Comparison of ENCODE assay signal across 1 cellular context in the genomic region with DNA sequence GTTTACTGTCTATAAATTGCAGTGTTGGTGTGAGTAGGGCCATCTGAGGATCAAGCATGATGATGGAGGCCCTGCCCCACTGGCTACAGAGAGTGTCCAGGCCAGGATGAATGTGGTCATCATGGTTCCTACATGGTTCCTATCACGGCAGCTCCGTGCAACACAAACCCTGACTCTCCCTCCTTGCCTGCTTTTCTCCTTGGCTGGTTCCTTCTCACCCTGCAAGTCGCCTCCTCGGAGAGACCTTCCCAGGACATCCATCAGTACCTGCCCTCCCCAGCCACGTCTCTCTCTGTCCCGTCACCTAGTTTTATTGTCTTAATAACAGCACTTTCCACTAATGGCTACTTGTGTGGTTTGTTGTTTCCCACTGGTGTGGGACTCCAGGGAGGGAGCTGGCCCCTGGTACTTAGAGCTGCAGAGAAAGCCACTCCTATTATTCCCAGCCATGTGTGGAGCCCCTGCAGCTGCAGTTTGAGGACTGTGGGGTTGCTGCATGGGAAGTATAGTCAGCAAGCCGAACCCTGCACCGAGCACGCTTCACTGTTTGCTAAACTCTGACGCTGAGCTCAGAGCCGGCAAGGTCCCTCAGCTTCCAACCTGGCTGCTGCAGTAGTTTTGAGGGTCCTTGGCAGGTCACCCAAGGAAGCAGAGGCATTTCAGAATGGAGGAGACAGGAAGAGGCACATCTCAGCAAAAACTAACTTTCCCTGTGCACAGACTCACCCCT.
TF ChIP-seq lines count a peak whose summit lies in the region.

No MANE protein-coding gene starts in this region.

TF ChIP-seq in GM23338, 12 proteins besides CTCF, POLR2A, EP300 and RAD21 (continued from another document):
- TF ChIP-seq, protein P1, sequence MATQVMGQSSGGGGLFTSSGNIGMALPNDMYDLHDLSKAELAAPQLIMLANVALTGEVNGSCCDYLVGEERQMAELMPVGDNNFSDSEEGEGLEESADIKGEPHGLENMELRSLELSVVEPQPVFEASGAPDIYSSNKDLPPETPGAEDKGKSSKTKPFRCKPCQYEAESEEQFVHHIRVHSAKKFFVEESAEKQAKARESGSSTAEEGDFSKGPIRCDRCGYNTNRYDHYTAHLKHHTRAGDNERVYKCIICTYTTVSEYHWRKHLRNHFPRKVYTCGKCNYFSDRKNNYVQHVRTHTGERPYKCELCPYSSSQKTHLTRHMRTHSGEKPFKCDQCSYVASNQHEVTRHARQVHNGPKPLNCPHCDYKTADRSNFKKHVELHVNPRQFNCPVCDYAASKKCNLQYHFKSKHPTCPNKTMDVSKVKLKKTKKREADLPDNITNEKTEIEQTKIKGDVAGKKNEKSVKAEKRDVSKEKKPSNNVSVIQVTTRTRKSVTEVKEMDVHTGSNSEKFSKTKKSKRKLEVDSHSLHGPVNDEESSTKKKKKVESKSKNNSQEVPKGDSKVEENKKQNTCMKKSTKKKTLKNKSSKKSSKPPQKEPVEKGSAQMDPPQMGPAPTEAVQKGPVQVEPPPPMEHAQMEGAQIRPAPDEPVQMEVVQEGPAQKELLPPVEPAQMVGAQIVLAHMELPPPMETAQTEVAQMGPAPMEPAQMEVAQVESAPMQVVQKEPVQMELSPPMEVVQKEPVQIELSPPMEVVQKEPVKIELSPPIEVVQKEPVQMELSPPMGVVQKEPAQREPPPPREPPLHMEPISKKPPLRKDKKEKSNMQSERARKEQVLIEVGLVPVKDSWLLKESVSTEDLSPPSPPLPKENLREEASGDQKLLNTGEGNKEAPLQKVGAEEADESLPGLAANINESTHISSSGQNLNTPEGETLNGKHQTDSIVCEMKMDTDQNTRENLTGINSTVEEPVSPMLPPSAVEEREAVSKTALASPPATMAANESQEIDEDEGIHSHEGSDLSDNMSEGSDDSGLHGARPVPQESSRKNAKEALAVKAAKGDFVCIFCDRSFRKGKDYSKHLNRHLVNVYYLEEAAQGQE (IDR thresholded peaks at IDR 0.05; ENCODE audit: unreplicated experiment), result no peak
- no peak for TF ChIP-seq POLR2AphosphoS5 (IDR thresholded peaks at IDR 0.05; ENCODE audit: low read depth)
TF ChIP-seq in GM23338: peak in this region for 0.
